In the genomic region with DNA sequence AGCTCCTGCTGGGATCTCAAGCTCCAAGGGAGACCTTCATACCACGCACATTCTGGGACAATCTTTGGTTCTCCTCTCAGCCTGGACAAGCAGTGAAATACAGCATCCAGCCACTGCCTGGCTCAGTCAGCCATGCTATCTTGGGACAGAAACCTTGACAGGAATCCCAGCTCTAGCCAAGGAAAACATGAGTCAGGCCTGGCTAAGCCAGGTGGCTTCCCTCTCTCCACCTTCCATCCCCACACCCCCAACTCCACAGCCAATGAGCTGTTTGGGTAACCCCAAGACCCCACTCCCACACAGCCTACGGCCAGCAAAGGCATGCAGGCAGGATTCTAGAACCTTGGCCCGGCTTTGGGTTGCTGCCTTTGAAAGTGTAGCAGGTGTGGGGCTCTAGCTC, we compare ENCODE assay signal across 10 cellular contexts.
A peak's percentile ranks its signal among the peaks of the same experiment; 100 is the strongest.
DNase-seq lines count a peak whose midpoint lies in the region; ATAC-seq and TF ChIP-seq lines count a peak whose summit lies in the region.
"Had no signal": no experiment of that assay in that cellular context is flagged by ENCODE, and none has a peak within 500 bp of the region (broad histone marks: within the 10 kb centered on the region; RNA-seq: fewer than 3 reads in every experiment).

No MANE protein-coding gene starts in this region.

- H3K36me3 ChIP-seq in rectal smooth muscle tissue (ENCODE audit: control insufficient read depth, insufficient read depth, low read length): no peaks in the 10 kb centered on the region

- peak overlapping the region; percentile 89 for H3K27ac ChIP-seq in rectal smooth muscle tissue (ENCODE audit: low read depth, low read length)

- H3K27me3 ChIP-seq in rectal smooth muscle tissue (ENCODE audit: control insufficient read depth, insufficient read depth, low read length): no peaks in the 10 kb centered on the region

- H3K4me3 ChIP-seq in astrocyte of the cerebellum (ENCODE audit: low read depth, low read length): no peak overlapping the region
- H3K4me3 ChIP-seq in rectal smooth muscle tissue (ENCODE audit: low read length): peak overlapping the region; percentile 19

- peak; percentile 4 to 37 for ATAC-seq in left cardiac atrium

- H3K4me1 ChIP-seq in rectal smooth muscle tissue (ENCODE audit: control insufficient read depth, insufficient read depth, low read length): peaks cover 70% of the 10 kb centered on the region

- intact Hi-C loops in left cardiac atrium (cut with DNase I): no loop called here

- DNase-seq in ELR (ENCODE audit: low read depth) (peak; percentile 66), astrocyte of the cerebellum (ENCODE audit: low read depth) (peak; percentile 90), left cardiac atrium (peak; percentile 62), GDM1 (lab: John Stamatoyannopoulos, UW) (no peak), NCI-H187 treated with DMSO at 0.1 percent for 48 hours (lab: John Stamatoyannopoulos, UW) (no peak), NCI-H524 treated with DMSO at 0.1 percent for 48 hours (lab: John Stamatoyannopoulos, UW) (no peak)
- DNase-seq in stimulated activated CD4-positive, alpha-beta T cell treated with anti-CD3 and anti-CD28 coated beads, Interleukin-2, amount 100 ng/mL, for 48 hours: no peak
- DNase-seq: activated CD8-positive, alpha-beta memory T cell treated with anti-CD3 and anti-CD28 coated beads, Interleukin-2, amount 50 U/mL, for 48 hours; NCI-H1048 had no signal

- in situ Hi-C loops in astrocyte of the cerebellum (cut with HindIII; ENCODE audit: low sequenced_read_pairs): no loop called here

- TF ChIP-seq CTCF in astrocyte of the cerebellum (IDR thresholded peaks at IDR 0.05; ENCODE audit: low read depth, low read length, missing control alignments): no peak

- no peak overlapping the region for H3K9ac ChIP-seq in rectal smooth muscle tissue (ENCODE audit: low read length)

Comparison
In these comparisons a context has a peak if more than half of its experiments do, and no peak if none do; other contexts are left out.
1. DNase-seq: peak in ELR (single experiment), astrocyte of the cerebellum (single experiment) and left cardiac atrium (single experiment); none in GDM1 (single experiment), NCI-H187 treated with DMSO at 0.1 percent for 48 hours (single experiment), NCI-H524 treated with DMSO at 0.1 percent for 48 hours (single experiment) and stimulated activated CD4-positive, alpha-beta T cell treated with anti-CD3 and anti-CD28 coated beads, Interleukin-2, amount 100 ng/mL, for 48 hours (0 of 2).